23 cellular contexts compared by ENCODE assay signal in genomic region chr3:195045481-195045880, GRCh38.
DNase-seq lines count a peak whose midpoint lies in the region; ATAC-seq and TF ChIP-seq lines count a peak whose summit lies in the region.
"Had no signal": no experiment of that assay in that cellular context is flagged by ENCODE, and none has a peak within 500 bp of the region (broad histone marks: within the 10 kb centered on the region; RNA-seq: fewer than 3 reads in every experiment).

No MANE protein-coding gene starts in this region.

- H3K27me3 ChIP-seq in endodermal cell (ENCODE audit: control insufficient read depth, insufficient read depth, low read length, poor library complexity, severe bottlenecking) = no peaks in the 10 kb centered on the region
- peaks cover 67% of the 10 kb centered on the region in 2 experiments for H3K27me3 ChIP-seq in mesenchymal stem cell (ENCODE audit: control insufficient read depth in 1 of 2, insufficient read depth in 1 of 2, low read length in 2 of 2)
- no peaks in the 10 kb centered on the region for H3K27me3 ChIP-seq in sigmoid colon
- H3K27me3 ChIP-seq: SJCRH30 had no signal

- H4K91ac ChIP-seq in mesenchymal stem cell (ENCODE audit: low read length) = no peak overlapping the region

- no peak for TF ChIP-seq EP300 in sigmoid colon (IDR thresholded peaks at IDR 0.05)

- no peak overlapping the region for H2BK5ac ChIP-seq in mesenchymal stem cell (ENCODE audit: low read depth, low read length, poor library complexity, severe bottlenecking)

- H3K23ac ChIP-seq in mesenchymal stem cell (ENCODE audit: low read length in 2 of 2) = no peak overlapping the region

- no peak overlapping the region for H3K18ac ChIP-seq in mesenchymal stem cell (ENCODE audit: low read depth in 1 of 2, low read length in 2 of 2)

- no peak overlapping the region for H3K4ac ChIP-seq in mesenchymal stem cell (ENCODE audit: low read depth in 1 of 2, low read length in 2 of 2)

- H3K36me3 ChIP-seq in endodermal cell (ENCODE audit: control insufficient read depth, insufficient read depth, low read length) (no peaks in the 10 kb centered on the region), mesenchymal stem cell (ENCODE audit: control insufficient read depth in 1 of 2, insufficient read depth in 2 of 2, low read depth in 1 of 2, low read length in 2 of 2) (no peaks in the 10 kb centered on the region), sigmoid colon (no peaks in the 10 kb centered on the region)
- H3K36me3 ChIP-seq: SJCRH30 had no signal

- no peak overlapping the region for H3K4me3 Mint-ChIP-seq in endodermal cell
- H3K4me3 Mint-ChIP-seq: CD4-positive, alpha-beta memory T cell had no signal

- H3K27ac ChIP-seq in endodermal cell (ENCODE audit: low read depth, low read length) (no peak overlapping the region), mesenchymal stem cell (ENCODE audit: low read length, poor library complexity, severe bottlenecking) (no peak overlapping the region), sigmoid colon (no peak overlapping the region)
- H3K27ac ChIP-seq: SJCRH30 had no signal

- no peak for TF ChIP-seq CTCF in endodermal cell (conservative IDR thresholded peaks at IDR 0.05)
- no peak for TF ChIP-seq CTCF in sigmoid colon (IDR thresholded peaks at IDR 0.05)

- H2BK120ac ChIP-seq in mesenchymal stem cell (ENCODE audit: low read depth, low read length) = no peak overlapping the region

- peak; percentile 3 for DNase-seq in HuH-7.5 (ENCODE audit: low spot score)
- DNase-seq in endodermal cell = peak; percentile 58
- DNase-seq in mesenchymal stem cell = no peak
- DNase-seq in sigmoid colon = peak; percentile 60
- DNase-seq in stimulated activated CD4-positive, alpha-beta T cell treated with anti-CD3 and anti-CD28 coated beads, Interleukin-1b, Interleukin-23, amount 100 ng/mL, for 48 hours = no peak
- DNase-seq: C1 segment of cervical spinal cord; CD4-positive, alpha-beta memory T cell; COR-L47; DMS53; KBM-7; MV-4-11; NCI-H1105; NCI-H1436 treated with DMSO at 0.1 percent for 48 hours; NCI-H1930; NCI-H2107; NCI-H446; NCI-H524 treated with DMSO at 0.1 percent for 48 hours; NCI-H774; PC-3; SJCRH30 had no signal

- H3K36me3 Mint-ChIP-seq in endodermal cell (ENCODE audit: low read depth) = no peaks in the 10 kb centered on the region
- H3K36me3 Mint-ChIP-seq: CD4-positive, alpha-beta memory T cell had no signal

- H3K9me3 Mint-ChIP-seq in endodermal cell = no peaks in the 10 kb centered on the region
- H3K9me3 Mint-ChIP-seq: CD4-positive, alpha-beta memory T cell had no signal

- no peaks in the 10 kb centered on the region for H3K79me1 ChIP-seq in mesenchymal stem cell (replicated peaks; ENCODE audit: low read length, poor library complexity, severe bottlenecking)

- H2AK5ac ChIP-seq in mesenchymal stem cell (ENCODE audit: low read length, severe bottlenecking) = no peak overlapping the region

- ATAC-seq in GM21390 (IDR thresholded peaks at IDR 0.05; ENCODE audit: unreplicated experiment) (no peak), GM21825 (IDR thresholded peaks at IDR 0.05; ENCODE audit: unreplicated experiment) (no peak)
- ATAC-seq: PC-3, SK-N-SH treated with all-trans-retinoic acid at 6 μM for 48 hours had no signal

- no peak overlapping the region for H2BK12ac ChIP-seq in mesenchymal stem cell (ENCODE audit: low read length in 2 of 2)

- H3K9me3 ChIP-seq in endodermal cell (ENCODE audit: control insufficient read depth, low read length) (no peaks in the 10 kb centered on the region), mesenchymal stem cell (ENCODE audit: control insufficient read depth, low read length) (no peaks in the 10 kb centered on the region), sigmoid colon (no peaks in the 10 kb centered on the region)
- H3K9me3 ChIP-seq: SJCRH30 had no signal

- intact Hi-C loops in sigmoid colon (cut with DNase I) = no loop called here

- H3K27me3 Mint-ChIP-seq in endodermal cell (ENCODE audit: insufficient read depth) = no peaks in the 10 kb centered on the region

- H3K4me1 ChIP-seq in endodermal cell (ENCODE audit: control insufficient read depth, insufficient read depth, low read length) (no peaks in the 10 kb centered on the region), mesenchymal stem cell (ENCODE audit: control insufficient read depth, insufficient read depth, low read depth, low read length) (peaks cover 17% of the 10 kb centered on the region), sigmoid colon (no peaks in the 10 kb centered on the region)
- H3K4me1 ChIP-seq: SJCRH30 had no signal

- no peak overlapping the region for H3K27ac Mint-ChIP-seq in endodermal cell
- H3K27ac Mint-ChIP-seq: CD4-positive, alpha-beta memory T cell had no signal

- H3K4me1 Mint-ChIP-seq in endodermal cell = peaks cover 10% of the 10 kb centered on the region
- H3K4me1 Mint-ChIP-seq: CD4-positive, alpha-beta memory T cell had no signal

- no peak overlapping the region for H3K4me3 ChIP-seq in endodermal cell (ENCODE audit: low read length)
- no peak overlapping the region for H3K4me3 ChIP-seq in mesenchymal stem cell (ENCODE audit: insufficient read depth in 1 of 2, low read depth in 1 of 2, low read length in 2 of 2)
- H3K4me3 ChIP-seq in sigmoid colon = no peak overlapping the region
- H3K4me3 ChIP-seq: SJCRH30 had no signal

- no peak for TF ChIP-seq POLR2A in sigmoid colon (IDR thresholded peaks at IDR 0.05)

- no peak overlapping the region for H2AFZ ChIP-seq in mesenchymal stem cell (ENCODE audit: low read depth, low read length)

- H2BK15ac ChIP-seq in mesenchymal stem cell (ENCODE audit: low read depth, poor library complexity, severe bottlenecking) = no peak overlapping the region

- 85 to 88% methylated on average over 10 to 11 of the region's 11 CpGs for WGBS in endodermal cell (ENCODE audit: insufficient coverage in 1 of 2, insufficient read length in 1 of 2), 2 experiments
- 80% methylated on average over 11 of the region's 11 CpGs for WGBS in mesenchymal stem cell
- WGBS in sigmoid colon, 2 donors = 85 to 89% methylated on average over 11 of the region's 11 CpGs

- H3K4me2 ChIP-seq in mesenchymal stem cell (ENCODE audit: low read length, poor library complexity, severe bottlenecking) = no peak overlapping the region

- H3K14ac ChIP-seq in mesenchymal stem cell (ENCODE audit: low read length in 2 of 2) = no peak overlapping the region

- H3K9ac ChIP-seq in endodermal cell (ENCODE audit: extremely low read depth, low read length, poor library complexity, severe bottlenecking) = no peak overlapping the region
- no peak overlapping the region for H3K9ac ChIP-seq in mesenchymal stem cell (ENCODE audit: low read length)

- peak overlapping the region; percentile 24 for H4K8ac ChIP-seq in mesenchymal stem cell (ENCODE audit: low read length)

Comparison
In these comparisons a context has a peak if more than half of its experiments do, and no peak if none do; other contexts are left out.
1. DNase-seq: peak in HuH-7.5 (single experiment), endodermal cell (single experiment) and sigmoid colon (single experiment); none in mesenchymal stem cell (single experiment) and stimulated activated CD4-positive, alpha-beta T cell treated with anti-CD3 and anti-CD28 coated beads, Interleukin-1b, Interleukin-23, amount 100 ng/mL, for 48 hours (single experiment).